ENCODE assay signal across 8 cellular contexts in the genomic region with DNA sequence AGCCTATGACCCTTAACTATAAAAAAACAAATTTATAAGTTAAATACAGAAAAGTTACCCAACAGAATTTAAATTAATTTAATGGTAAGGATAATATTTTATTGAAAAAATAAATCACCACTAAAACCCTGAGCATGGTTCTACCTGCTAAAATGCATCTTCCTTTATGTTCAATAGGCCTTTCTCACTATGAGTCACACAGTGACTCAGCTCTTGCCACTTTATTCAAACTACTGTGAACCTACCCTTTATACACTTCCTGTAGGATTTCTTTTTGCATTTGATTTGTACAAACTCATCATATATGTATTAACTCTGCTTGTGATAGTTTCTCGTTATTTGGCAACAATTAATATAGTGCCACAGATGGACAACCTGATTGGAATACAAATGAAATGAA. TPM values are rescaled to one million over a fixed set of nuclear protein-coding genes. Genes with fewer than 3 reads are reported as not detected.
DNase-seq lines count a peak whose midpoint lies in the region; ATAC-seq and TF ChIP-seq lines count a peak whose summit lies in the region.

No MANE protein-coding gene starts in this region.

- H3K9ac ChIP-seq in DND-41 (ENCODE audit: low read depth, low read length), result no peak overlapping the region

- H3K9me3 Mint-ChIP-seq in stimulated activated naive CD8-positive, alpha-beta T cell treated with anti-CD3 and anti-CD28 coated beads, Interleukin-15, amount 100 ng/mL, for 72 hours, result peaks cover 0 to 9% of the 10 kb centered on the region in 2 donors
- H3K9me3 Mint-ChIP-seq in T-cell, result peaks cover 2 to 8% (median 4%) of the 10 kb centered on the region in 3 donors

- peaks cover 6% of the 10 kb centered on the region for H3K27me3 Mint-ChIP-seq in stimulated activated naive CD8-positive, alpha-beta T cell treated with anti-CD3 and anti-CD28 coated beads, Interleukin-15, amount 100 ng/mL, for 72 hours
- peaks cover 0 to 3% of the 10 kb centered on the region in 2 donors for H3K27me3 Mint-ChIP-seq in T-cell

- peaks cover 5% of the 10 kb centered on the region for H3K4me1 Mint-ChIP-seq in stimulated activated naive CD8-positive, alpha-beta T cell treated with anti-CD3 and anti-CD28 coated beads, Interleukin-15, amount 100 ng/mL, for 72 hours
- no peaks in the 10 kb centered on the region for H3K4me1 Mint-ChIP-seq in T-cell

- H3K27ac ChIP-seq in DND-41 (ENCODE audit: low read length) (peak overlapping the region; percentile 50), brain microvascular endothelial cell (peak overlapping the region; percentile 90)

- H3K27ac Mint-ChIP-seq in stimulated activated naive CD8-positive, alpha-beta T cell treated with anti-CD3 and anti-CD28 coated beads, Interleukin-15, amount 100 ng/mL, for 72 hours, result no peak overlapping the region
- no peak overlapping the region for H3K27ac Mint-ChIP-seq in T-cell

- no peak overlapping the region for H3K4me3 Mint-ChIP-seq in stimulated activated naive CD8-positive, alpha-beta T cell treated with anti-CD3 and anti-CD28 coated beads, Interleukin-15, amount 100 ng/mL, for 72 hours
- H3K4me3 Mint-ChIP-seq in T-cell, result no peak overlapping the region

- ATAC-seq in DND-41 (ENCODE audit: insufficient read depth, low read depth) (peak; percentile 69), GM21390 (IDR thresholded peaks at IDR 0.05; ENCODE audit: unreplicated experiment) (peak; percentile 99), HG03520 (IDR thresholded peaks at IDR 0.05; ENCODE audit: unreplicated experiment) (peak; percentile 98), T-cell (replicated peaks in 1 of 4) (no peak)
- peak; percentile 87 for ATAC-seq in stimulated activated naive CD8-positive, alpha-beta T cell treated with anti-CD3 and anti-CD28 coated beads, Interleukin-15, amount 100 ng/mL, for 72 hours

- TF ChIP-seq CTCF in DND-41 (IDR thresholded peaks at IDR 0.05; ENCODE audit: borderline replicate concordance, extremely low read depth, low read length, poor library complexity, severe bottlenecking), result no peak
- TF ChIP-seq CTCF in brain microvascular endothelial cell (IDR thresholded peaks at IDR 0.05; ENCODE audit: low read depth, low read length, missing control alignments), result no peak

- DNase-seq in DND-41, result no peak
- DNase-seq in brain microvascular endothelial cell, result peak; percentile 79
- DNase-seq in stimulated activated naive CD8-positive, alpha-beta T cell treated with anti-CD3 and anti-CD28 coated beads, Interleukin-15, amount 100 ng/mL, for 72 hours, result no peak
- DNase-seq in NCI-H446 treated with DMSO at 0.1 percent for 48 hours (lab: John Stamatoyannopoulos, UW), result no peak
- no peak for DNase-seq in T-cell
- no peak for DNase-seq in COLO668 (lab: John Stamatoyannopoulos, UW; ENCODE audit: unreplicated experiment)

- H3K4me2 ChIP-seq in DND-41 (ENCODE audit: insufficient read depth, low read length), result 0 out of 2 replicates have a peak overlapping the region, but pooled peaks have one; percentile 1

- H3K4me3 ChIP-seq in DND-41 (ENCODE audit: low read depth in 1 of 2, low read length in 2 of 2) (no peak overlapping the region), brain microvascular endothelial cell (ENCODE audit: low read depth, low read length) (no peak overlapping the region)

- H2AFZ ChIP-seq in DND-41 (ENCODE audit: low read depth, low read length), result no peak overlapping the region

- in situ Hi-C loops in brain microvascular endothelial cell (cut with HindIII; ENCODE audit: low pct_ligation_motif_present, low sequenced_read_pairs), result no loop called here

- no peaks in the 10 kb centered on the region for H3K36me3 Mint-ChIP-seq in T-cell

- H3K36me3 ChIP-seq in DND-41 (ENCODE audit: insufficient read depth, low read length), result no peaks in the 10 kb centered on the region
- no peaks in the 10 kb centered on the region for H3K36me3 ChIP-seq in brain microvascular endothelial cell (replicated peaks)

- CTCF ChIA-PET in T-cell (lab: Charles Lee), result no interaction called here

- no peaks in the 10 kb centered on the region for H4K20me1 ChIP-seq in DND-41 (ENCODE audit: insufficient read depth, low read length)

- H3K27me3 ChIP-seq in DND-41 (ENCODE audit: insufficient read depth, low read length, poor library complexity) (no peaks in the 10 kb centered on the region), brain microvascular endothelial cell (replicated peaks) (no peaks in the 10 kb centered on the region)

- H3K4me1 ChIP-seq in DND-41 (ENCODE audit: insufficient read depth, low read length), result peaks cover 17% of the 10 kb centered on the region

- POLR2A ChIA-PET in T-cell (lab: Charles Lee), result no interaction called here

- no peaks in the 10 kb centered on the region for H3K9me3 ChIP-seq in DND-41 (ENCODE audit: insufficient read depth, low read length, severe bottlenecking)

- H3K79me2 ChIP-seq in DND-41 (ENCODE audit: insufficient read depth, low read length), result no peaks in the 10 kb centered on the region

RNA-seq across cellular contexts. Expression of gene COBLL1, which starts 55.0 kb away (rescaled TPM):
- 1 to 10 TPM in 4 of 5 donors, under 1 TPM in 1; 0.68 to 5.1 (median 1.9) TPM for total RNA-seq in T-cell

RNA-seq across cellular contexts. Expression of gene SLC38A11, which starts 58.7 kb away (rescaled TPM):
- total RNA-seq in T-cell, result under 1 TPM in 2 of 5 donors, not detected in 3; 0.38 to 0.72 TPM

Comparison
In these comparisons a context has a peak if more than half of its experiments do, and no peak if none do; other contexts are left out.
1. ATAC-seq: peak in DND-41 (single experiment), GM21390 (single experiment), HG03520 (single experiment) and stimulated activated naive CD8-positive, alpha-beta T cell treated with anti-CD3 and anti-CD28 coated beads, Interleukin-15, amount 100 ng/mL, for 72 hours (single experiment); none in T-cell (0 of 4).